ENCODE assay signal across 24 cellular contexts in genomic region chr2:239060676-239061075, GRCh38.
"Had no signal": no experiment of that assay in that cellular context is flagged by ENCODE, and none has a peak within 500 bp of the region (broad histone marks: within the 10 kb centered on the region; RNA-seq: fewer than 3 reads in every experiment).

No MANE protein-coding gene starts in this region.

- H2AFZ ChIP-seq: hepatocyte had no signal

- H3K4me1 ChIP-seq: esophagus muscularis mucosa, foreskin keratinocyte, gastroesophageal sphincter, heart left ventricle, lower lobe of right lung had no signal

- H3K9me3 ChIP-seq: left lung, mucosa of descending colon had no signal

- H3K4me3 Mint-ChIP-seq: mesothelial cell of epicardium, naive B cell had no signal

- FAIRE-seq: colon, endothelial cell of umbilical vein, frontal cortex, kidney had no signal

- H3K9me3 Mint-ChIP-seq: immature natural killer cell, mesothelial cell of epicardium, naive B cell had no signal

- H3K27me3 ChIP-seq: dorsolateral prefrontal cortex, esophagus muscularis mucosa, foreskin keratinocyte, gastroesophageal sphincter, heart left ventricle, hepatocyte, left lung had no signal

- H3K27me3 Mint-ChIP-seq: naive B cell had no signal

- H3K4me2 ChIP-seq: hepatocyte had no signal

- DNase-seq: dermis blood vessel endothelial cell; dorsolateral prefrontal cortex; effector CD4-positive, alpha-beta T cell; effector memory CD4-positive, alpha-beta T cell; foreskin keratinocyte; heart left ventricle; immature natural killer cell; islet precursor cell; kidney; kidney glomerular epithelial cell; left ventricle myocardium superior; lower lobe of right lung; mesenchymal stem cell; naive B cell had no signal

- H3K4me3 ChIP-seq: coronary artery, dorsolateral prefrontal cortex, esophagus muscularis mucosa, gastroesophageal sphincter, heart left ventricle, hepatocyte, left lung, lower lobe of right lung, mucosa of descending colon had no signal

- H3K27ac Mint-ChIP-seq: mesothelial cell of epicardium had no signal

- ATAC-seq: gastroesophageal sphincter, left lung, mucosa of descending colon had no signal

- H3K79me2 ChIP-seq: hepatocyte had no signal

- H3K27ac ChIP-seq: coronary artery, esophagus muscularis mucosa, foreskin keratinocyte, gastroesophageal sphincter, heart left ventricle, hepatocyte, left lung, lower lobe of right lung had no signal
